9 cellular contexts compared by ENCODE assay signal in genomic region chr9:113602126-113603119, GRCh38.
DNase-seq lines count a peak whose midpoint lies in the region; ATAC-seq and TF ChIP-seq lines count a peak whose summit lies in the region.
"Had no signal": no experiment of that assay in that cellular context is flagged by ENCODE, and none has a peak within 500 bp of the region (broad histone marks: within the 10 kb centered on the region; RNA-seq: fewer than 3 reads in every experiment).

No MANE protein-coding gene starts in this region.

- H4K20me1 ChIP-seq in Karpas-422 (ENCODE audit: insufficient read depth, low read depth, low read length) = no peaks in the 10 kb centered on the region

- peak overlapping the region; percentile 49; the same call in 1 of the 2 replicates for H2AFZ ChIP-seq in Karpas-422 (ENCODE audit: low read length)

- TF ChIP-seq CTCF in colonic mucosa (IDR thresholded peaks at IDR 0.05) = no peak
- no peak for TF ChIP-seq CTCF in upper lobe of left lung (IDR thresholded peaks at IDR 0.05)

- H3K4me3 ChIP-seq in Karpas-422 (ENCODE audit: low read length) (peak overlapping the region; percentile 51), colonic mucosa (no peak overlapping the region), upper lobe of left lung (no peak overlapping the region)
- H3K4me3 ChIP-seq: SJSA1 had no signal

- no peaks in the 10 kb centered on the region for H3K36me3 ChIP-seq in Karpas-422 (ENCODE audit: insufficient read depth, low read length)
- H3K36me3 ChIP-seq in colonic mucosa = peaks cover 3% of the 10 kb centered on the region
- H3K36me3 ChIP-seq in upper lobe of left lung = peaks cover 5 to 17% (median 9%) of the 10 kb centered on the region in 4 donors

- H3K9me3 ChIP-seq in Karpas-422 (ENCODE audit: low read length) = no peaks in the 10 kb centered on the region
- no peaks in the 10 kb centered on the region for H3K9me3 ChIP-seq in colonic mucosa
- H3K9me3 ChIP-seq in upper lobe of left lung = no peaks in the 10 kb centered on the region
- H3K9me3 ChIP-seq: SJSA1 had no signal

- ATAC-seq in GM21529 (IDR thresholded peaks at IDR 0.05; ENCODE audit: unreplicated experiment) = peak; percentile 95
- ATAC-seq in upper lobe of left lung (ENCODE audit: low FRiP score in 2 of 2) = peak; percentile 31 to 80

- no peaks in the 10 kb centered on the region for H3K9me2 ChIP-seq in Karpas-422 (replicated peaks; ENCODE audit: insufficient read depth, low read length)

- no peak for TF ChIP-seq POLR2A in upper lobe of left lung (IDR thresholded peaks at IDR 0.05)

- WGBS in upper lobe of left lung, 2 donors = 55 to 63% methylated on average over 14 to 19 of the region's 19 CpGs

- no peak for TF ChIP-seq EP300 in upper lobe of left lung (IDR thresholded peaks at IDR 0.05)

- peak overlapping the region; percentile 67 for H3K4me2 ChIP-seq in Karpas-422 (ENCODE audit: low read depth, low read length, poor library complexity, severe bottlenecking)

- H3K27ac ChIP-seq in Karpas-422 (ENCODE audit: low read length) (peak overlapping the region; percentile 24), colonic mucosa (no peak overlapping the region), upper lobe of left lung (peak overlapping the region in 3 of 4 donors; percentile 51 to 58 (median 52))
- H3K27ac ChIP-seq: SJSA1 had no signal

- peaks cover 33% of the 10 kb centered on the region for H3K4me1 ChIP-seq in Karpas-422 (ENCODE audit: low read length)
- H3K4me1 ChIP-seq in colonic mucosa = no peaks in the 10 kb centered on the region
- H3K4me1 ChIP-seq in upper lobe of left lung = peaks cover 14 to 26% (median 20%) of the 10 kb centered on the region in 4 donors

- intact Hi-C loops in colonic mucosa (cut with DNase I) = no loop called here

- peak overlapping the region; percentile 59 for H3K9ac ChIP-seq in Karpas-422 (ENCODE audit: low read length)
- H3K9ac ChIP-seq in colonic mucosa (ENCODE audit: low read depth in 2 of 2, low read length in 2 of 2) = no peak overlapping the region

- H3K27me3 ChIP-seq in Karpas-422 (ENCODE audit: low read length) (no peaks in the 10 kb centered on the region), colonic mucosa (no peaks in the 10 kb centered on the region), upper lobe of left lung (no peaks in the 10 kb centered on the region)
- H3K27me3 ChIP-seq: SJSA1 had no signal

- DNase-seq in DMS79 (lab: John Stamatoyannopoulos, UW) = peak; percentile 42
- peak; percentile 87 for DNase-seq in Karpas-422
- DNase-seq in SKM-1 (lab: John Stamatoyannopoulos, UW; ENCODE audit: unreplicated experiment) = peak; percentile 0
- peak; percentile 65 for DNase-seq in colonic mucosa
- peak; percentile 74 for DNase-seq in myocyte (ENCODE audit: low read depth)
- peak in 1 of 2 donors; percentile 87 for DNase-seq in upper lobe of left lung
- no peak for DNase-seq in T-helper 9 cell

- H3K79me2 ChIP-seq in Karpas-422 (ENCODE audit: low read length) = no peaks in the 10 kb centered on the region
